Comparison of ENCODE assay signal across 9 cellular contexts in genomic region chr1:46134660-46135331, GRCh38. TPM values are rescaled to one million over a fixed set of nuclear protein-coding genes. Genes with fewer than 3 reads are reported as not detected.
DNase-seq lines count a peak whose midpoint lies in the region; ATAC-seq, FAIRE-seq and TF ChIP-seq lines count a peak whose summit lies in the region.
"Had no signal": no experiment of that assay in that cellular context is flagged by ENCODE, and none has a peak within 500 bp of the region (broad histone marks: within the 10 kb centered on the region; RNA-seq: fewer than 3 reads in every experiment).

No MANE protein-coding gene starts in this region.

- H3K4me3 Mint-ChIP-seq in GM23338: no peak overlapping the region

- no peaks in the 10 kb centered on the region for H3K9me3 Mint-ChIP-seq in GM23338

- H3K27ac ChIP-seq in ACC112 (ENCODE audit: low read depth, low read length): peak overlapping the region; percentile 94
- no peak overlapping the region for H3K27ac ChIP-seq in fibroblast of lung (ENCODE audit: insufficient read depth, low read length)
- H3K27ac ChIP-seq in GM23338 (ENCODE audit: low read depth): no peak overlapping the region

- TF ChIP-seq CTCF in fibroblast of lung (conservative IDR thresholded peaks at IDR 0.05 in 1 of 2, IDR thresholded peaks at IDR 0.05 in 1 of 2; ENCODE audit: low read depth in 1 of 2, low read length in 2 of 2) (no peak), GM23338 (conservative IDR thresholded peaks at IDR 0.05; ENCODE audit: low read depth in 2 of 2) (no peak)

- H3K36me3 ChIP-seq in ACC112 (ENCODE audit: insufficient read depth, low read length) (no peaks in the 10 kb centered on the region), fibroblast of lung (ENCODE audit: control insufficient read depth, insufficient read depth, low read length) (no peaks in the 10 kb centered on the region), GM23338 (ENCODE audit: insufficient read depth) (no peaks in the 10 kb centered on the region)

- ATAC-seq in GM23338: no peak

- no peak overlapping the region for H3K27ac Mint-ChIP-seq in GM23338

- H3K4me2 ChIP-seq in fibroblast of lung (ENCODE audit: extremely low read depth, insufficient read depth, low read length) (no peak overlapping the region), GM23338 (no peak overlapping the region)

- H3K4me3 ChIP-seq in ACC112 (ENCODE audit: low read depth, low read length) (no peak overlapping the region), fibroblast of lung (replicated peaks in 1 of 4; ENCODE audit: control extremely low read depth in 1 of 4, insufficient read depth in 1 of 4, low read depth in 3 of 4, low read length in 4 of 4) (no peak overlapping the region), GM23338 (no peak overlapping the region)

- H3K79me2 ChIP-seq in ACC112 (ENCODE audit: control insufficient read depth, insufficient read depth, low read length, unreplicated experiment) (peaks cover 19% of the 10 kb centered on the region), fibroblast of lung (ENCODE audit: control insufficient read depth, insufficient read depth, low read length) (no peaks in the 10 kb centered on the region), GM23338 (replicated peaks; ENCODE audit: insufficient read depth) (peaks cover 12% of the 10 kb centered on the region)

- H3F3A ChIP-seq in GM23338 (replicated peaks; ENCODE audit: low read depth): peaks cover 8% of the 10 kb centered on the region

- H3K9me3 ChIP-seq in fibroblast of lung (ENCODE audit: control insufficient read depth, insufficient read depth, low read depth, low read length): no peaks in the 10 kb centered on the region

- H4K20me1 ChIP-seq in fibroblast of lung (ENCODE audit: control insufficient read depth, extremely low read depth, insufficient read depth, low read length): no peaks in the 10 kb centered on the region
- H4K20me1 ChIP-seq in GM23338 (replicated peaks; ENCODE audit: insufficient read depth): no peaks in the 10 kb centered on the region

- H3K27me3 Mint-ChIP-seq in GM23338 (ENCODE audit: insufficient read depth, low read depth, poor library complexity): peaks cover 12% of the 10 kb centered on the region

- H3K9me2 ChIP-seq in GM23338 (ENCODE audit: insufficient read depth): no peaks in the 10 kb centered on the region

- peak; percentile 85 for FAIRE-seq in GM19239 (lab: Jason Lieb, UNC)

- no peaks in the 10 kb centered on the region for H3K27me3 ChIP-seq in ACC112 (ENCODE audit: insufficient read depth, low read length)
- H3K27me3 ChIP-seq in fibroblast of lung (ENCODE audit: control insufficient read depth, insufficient read depth, low read length): no peaks in the 10 kb centered on the region
- peaks cover 16% of the 10 kb centered on the region for H3K27me3 ChIP-seq in GM23338 (ENCODE audit: insufficient read depth)

- DNase-seq in GM19239 (ENCODE audit: insufficient read length, low spot score) (no peak), NCI-H82 (lab: John Stamatoyannopoulos, UW) (peak; percentile 77), fibroblast of lung (ENCODE audit: low read depth in 2 of 2) (peak; percentile 75 to 81), GM23338 (ENCODE audit: low spot score) (no peak), KG1 (lab: John Stamatoyannopoulos, UW) (no peak)
- DNase-seq in stimulated activated CD8-positive, alpha-beta memory T cell treated with anti-CD3 and anti-CD28 coated beads, Interleukin-4, amount 100 ng/mL, for 48 hours: no peak
- no peak for DNase-seq in activated CD4-positive, CD25-positive, alpha-beta regulatory T cell treated with anti-CD3 and anti-CD28 coated beads, Interleukin-2, amount 50 U/mL, for 72 hours

- peaks cover 28% of the 10 kb centered on the region for H3K4me1 ChIP-seq in ACC112 (ENCODE audit: control insufficient read depth, insufficient read depth, low read length, unreplicated experiment)
- H3K4me1 ChIP-seq in fibroblast of lung (ENCODE audit: control insufficient read depth, extremely low read depth, insufficient read depth, low read length): peaks cover 10% of the 10 kb centered on the region
- H3K4me1 ChIP-seq in GM23338 (ENCODE audit: insufficient read depth): peaks cover 23% of the 10 kb centered on the region

- H2AFZ ChIP-seq in ACC112 (ENCODE audit: low read length, unreplicated experiment) (no peak overlapping the region), fibroblast of lung (ENCODE audit: low read length) (no peak overlapping the region), GM23338 (no peak overlapping the region)

- peaks cover 23% of the 10 kb centered on the region for H3K4me1 Mint-ChIP-seq in GM23338

- H3K36me3 Mint-ChIP-seq in GM23338 (ENCODE audit: low read depth): no peaks in the 10 kb centered on the region

- H3K9ac ChIP-seq in fibroblast of lung (ENCODE audit: insufficient read depth, low read length): no peak overlapping the region

TF ChIP-seq in GM23338, 12 proteins besides CTCF, POLR2A, EP300 and RAD21 (continues in another document):
- TF ChIP-seq ZNF462 (CRISPR knock-in tag; IDR thresholded peaks at IDR 0.05): no peak

RNA-seq across cellular contexts. Expression of gene PIK3R3, which starts 2.4 kb away (rescaled TPM):
- 1.8 and 3.3 TPM in 2 replicates for total RNA-seq in fibroblast of lung
- polyA plus RNA-seq in fibroblast of lung (4.1 and 5.4 TPM in 2 replicates), GM23338 (2016; fragmentation: Nextera tagmentation; extraction: Ambion mirVana) (7.3 and 7.5 TPM in 2 replicates)
- 4.7 and 5.4 TPM in 2 replicates for polyA plus RNA-seq in fibroblast of lung (2012)
- 4.1 and 9.1 TPM in 2 replicates for polyA minus RNA-seq in fibroblast of lung (ENCODE audit: low replicate concordance)
- total RNA-seq in GM23338 (2014; rRNA removed; shearing (Covaris generic)): 8.0 and 8.6 TPM in 2 replicates

RNA-seq across cellular contexts. Expression of gene TSPAN1, which starts 40.1 kb away (rescaled TPM):
- total RNA-seq in fibroblast of lung: 0.17 and 0.26 TPM in 2 replicates
- polyA plus RNA-seq in fibroblast of lung: 0.91 and 0.94 TPM in 2 replicates
- 0.09 and 0.24 TPM in 2 replicates for polyA plus RNA-seq in fibroblast of lung (2012)
- polyA minus RNA-seq in fibroblast of lung (ENCODE audit: low replicate concordance): not detected in 2 replicates
- total RNA-seq in GM23338 (2014; rRNA removed; shearing (Covaris generic)): not detected in 2 replicates
- polyA plus RNA-seq in GM23338 (2016; fragmentation: Nextera tagmentation; extraction: Ambion mirVana): not detected in 2 replicates

RNA-seq across cellular contexts. Expression of gene P3R3URF, which starts 41.5 kb away (rescaled TPM):
- not detected in 2 replicates for total RNA-seq in fibroblast of lung
- polyA plus RNA-seq in fibroblast of lung (not detected in 2 replicates), GM23338 (2016; fragmentation: Nextera tagmentation; extraction: Ambion mirVana) (not detected in 2 replicates)
- polyA plus RNA-seq in fibroblast of lung (2012): not detected in 2 replicates
- polyA minus RNA-seq in fibroblast of lung (ENCODE audit: low replicate concordance): not detected in 2 replicates
- total RNA-seq in GM23338 (2014; rRNA removed; shearing (Covaris generic)): not detected in 2 replicates
- total RNA-seq: dermis microvascular lymphatic vessel endothelial cell had no signal

Comparison
In these comparisons a context has a peak if more than half of its experiments do, and no peak if none do; other contexts are left out.
1. DNase-seq: peak in NCI-H82 (single experiment) and fibroblast of lung (2 of 2); none in GM19239 (single experiment), GM23338 (single experiment), KG1 (single experiment), stimulated activated CD8-positive, alpha-beta memory T cell treated with anti-CD3 and anti-CD28 coated beads, Interleukin-4, amount 100 ng/mL, for 48 hours (single experiment) and activated CD4-positive, CD25-positive, alpha-beta regulatory T cell treated with anti-CD3 and anti-CD28 coated beads, Interleukin-2, amount 50 U/mL, for 72 hours (single experiment).